In the genomic region with DNA sequence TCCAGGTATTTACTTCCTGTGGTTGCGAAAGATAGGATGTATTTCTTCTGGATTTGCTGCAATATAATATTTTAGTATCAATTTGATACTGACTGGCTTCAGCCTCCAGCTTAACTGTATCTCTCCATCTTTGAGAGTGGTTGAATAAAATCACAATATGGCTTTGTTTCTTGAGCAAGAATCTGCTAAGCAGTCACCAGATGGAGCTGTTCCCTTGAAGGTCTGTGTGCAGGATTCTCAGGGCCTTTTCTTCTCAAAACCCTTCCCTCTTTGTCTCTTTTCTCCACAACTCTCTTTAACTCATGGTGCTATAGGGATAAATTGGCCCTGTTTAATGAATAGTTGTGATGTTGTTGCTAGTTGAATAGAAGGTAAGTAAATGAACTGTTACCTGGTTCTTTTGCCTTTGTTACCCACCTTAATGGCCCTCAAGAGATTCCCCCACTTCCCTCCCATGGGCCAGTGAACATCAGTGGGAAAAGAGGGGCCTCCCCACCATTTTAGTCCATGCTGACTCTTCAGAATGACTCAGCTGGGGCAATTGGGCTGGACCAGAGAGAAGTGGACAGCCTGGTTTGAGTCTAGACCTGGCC, we compare ENCODE assay signal across 8 cellular contexts. TPM values are rescaled to one million over a fixed set of nuclear protein-coding genes. Genes with fewer than 3 reads are reported as not detected.
DNase-seq lines count a peak whose midpoint lies in the region; ATAC-seq, FAIRE-seq and TF ChIP-seq lines count a peak whose summit lies in the region.

No MANE protein-coding gene starts in this region.

- H2AFZ ChIP-seq in osteoblast (ENCODE audit: low read length), result no peak overlapping the region

- in situ Hi-C loops in KBM-7 (cut with MboI; ENCODE audit: low pct_unique_long_range_greater_than_20kb, low sequenced_read_pairs), result loop anchor here (10.0 kb wide), 1 partner anchor 284 kb away; no protein-coding TSS in a partner anchor

- H3K27ac ChIP-seq in osteoblast (ENCODE audit: low read depth, low read length), result no peak overlapping the region

- TF ChIP-seq CTCF in osteoblast (IDR thresholded peaks at IDR 0.05; ENCODE audit: extremely low read depth, low read depth, low read length), result peak; percentile 81

- H3K4me2 ChIP-seq in osteoblast (ENCODE audit: insufficient read depth, low read length), result no peak overlapping the region

- peaks cover 8% of the 10 kb centered on the region for H3K4me1 ChIP-seq in osteoblast (ENCODE audit: insufficient read depth, low read length)

- peak; percentile 35 for DNase-seq in DMS153 (lab: John Stamatoyannopoulos, UW)
- peak; percentile 69 for DNase-seq in KBM-7
- peak; percentile 51 for DNase-seq in RCC 7860 (ENCODE audit: low spot score)
- DNase-seq in epidermal melanocyte (ENCODE audit: insufficient read length, low spot score), result peak; percentile 48
- DNase-seq in osteoblast (ENCODE audit: insufficient read length, low spot score, missing footprints), result peak; percentile 94
- no peak for DNase-seq in activated effector memory CD4-positive, alpha-beta T cell treated with anti-CD3 and anti-CD28 coated beads, Interleukin-2, amount 50 U/mL, for 16 hours

- H4K20me1 ChIP-seq in osteoblast (ENCODE audit: insufficient read depth, low read length), result no peaks in the 10 kb centered on the region

- peaks cover 8% of the 10 kb centered on the region for H3K27me3 ChIP-seq in osteoblast (ENCODE audit: insufficient read depth, low read length)

- H3K9me3 ChIP-seq in osteoblast (ENCODE audit: low read depth, low read length), result no peaks in the 10 kb centered on the region

- FAIRE-seq in RCC 7860 (lab: Jason Lieb, UNC), result peak; percentile 63

- ATAC-seq in GM21737 (IDR thresholded peaks at IDR 0.05; ENCODE audit: unreplicated experiment) (no peak), GM19463 (IDR thresholded peaks at IDR 0.05; ENCODE audit: unreplicated experiment) (no peak)

- H3K4me3 ChIP-seq in osteoblast (ENCODE audit: insufficient read depth, low read length), result no peak overlapping the region

- H3K36me3 ChIP-seq in osteoblast (ENCODE audit: insufficient read depth, low read length), result no peaks in the 10 kb centered on the region

- no peaks in the 10 kb centered on the region for H3K79me2 ChIP-seq in osteoblast (ENCODE audit: insufficient read depth, low read length)

RNA-seq across cellular contexts. Expression of a gene that starts 34.8 kb away (rescaled TPM):
- 0.59 and 0.72 TPM in 2 replicates for total RNA-seq in osteoblast
